Comparison of ENCODE assay signal across 8 cellular contexts in genomic region chr15:58932791-58933310, GRCh38. TPM values are rescaled to one million over a fixed set of nuclear protein-coding genes. Genes with fewer than 3 reads are reported as not detected.
DNase-seq lines count a peak whose midpoint lies in the region; ATAC-seq and TF ChIP-seq lines count a peak whose summit lies in the region.

No MANE protein-coding gene starts in this region.

- CTCF ChIA-PET in activated naive CD4-positive, alpha-beta T cell treated with anti-CD3 and anti-CD28 coated beads, Interleukin-2, amount 10 ng/mL, durations not matched to agents 7 days and 5 days (lab: Charles Lee) = no interaction called here
- CTCF ChIA-PET in OCI-LY7 (lab: Charles Lee; ENCODE audit: unreplicated experiment) = no interaction called here

- H2AFZ ChIP-seq in OCI-LY7 (ENCODE audit: low read length) = peak overlapping the region; percentile 69; the same call in 1 of the 2 replicates

- H3K9me3 ChIP-seq in OCI-LY7 (ENCODE audit: low read length) = no peaks in the 10 kb centered on the region
- no peaks in the 10 kb centered on the region for H3K9me3 ChIP-seq in transverse colon

- DNase-seq in activated naive CD4-positive, alpha-beta T cell treated with anti-CD3 and anti-CD28 coated beads, Interleukin-2, amount 10 ng/mL, durations not matched to agents 7 days and 5 days = no peak
- no peak for DNase-seq in activated naive CD4-positive, alpha-beta T cell (lab: John Stamatoyannopoulos, UW)
- DNase-seq in OCI-LY7 (ENCODE audit: low spot score) = no peak
- DNase-seq in dorsolateral prefrontal cortex = peak in 3 of 10 donors; percentile 30 to 52 (median 39)
- DNase-seq in memory B cell (ENCODE audit: low spot score in 2 of 2) = no peak
- DNase-seq in transverse colon = no peak
- no peak for DNase-seq in NCI-H1048 (lab: John Stamatoyannopoulos, UW)

- H3K4me3 Mint-ChIP-seq in activated naive CD4-positive, alpha-beta T cell treated with anti-CD3 and anti-CD28 coated beads, Interleukin-2, amount 10 ng/mL, durations not matched to agents 7 days and 5 days = peak overlapping the region; percentile 96
- H3K4me3 Mint-ChIP-seq in memory B cell = peak overlapping the region; percentile 100

- WGBS in transverse colon (ENCODE audit: low coverage in 1 of 2), 2 donors = 0% methylated on average over 4 to 40 of the region's 40 CpGs

- H3K36me3 ChIP-seq in OCI-LY7 (ENCODE audit: insufficient read depth, low read length) (peaks cover 30% of the 10 kb centered on the region), transverse colon (peaks cover 0 to 15% (median 4%) of the 10 kb centered on the region in 4 donors)

- H3K36me3 Mint-ChIP-seq in activated naive CD4-positive, alpha-beta T cell treated with anti-CD3 and anti-CD28 coated beads, Interleukin-2, amount 10 ng/mL, durations not matched to agents 7 days and 5 days = peaks cover 15% of the 10 kb centered on the region
- H3K36me3 Mint-ChIP-seq in memory B cell = no peaks in the 10 kb centered on the region

- H3K27ac ChIP-seq in OCI-LY7 (ENCODE audit: low read depth, low read length, poor library complexity, severe bottlenecking) (peak overlapping the region; percentile 92), dorsolateral prefrontal cortex (peak overlapping the region; percentile 93 to 100 (median 99)), transverse colon (peak overlapping the region; percentile 97 to 100 (median 100))

- in situ Hi-C loops in transverse colon (cut with MboI; ENCODE audit: low pct_ligation_motif_present in 1 of 4, low pct_unique_long_range_greater_than_20kb in 1 of 4, low sequenced_read_pairs in 3 of 4) = loop anchor here in 1 of 4 donors (25.0 kb wide), 1 partner anchor 96 kb away; no protein-coding TSS in a partner anchor

- POLR2A ChIA-PET in OCI-LY7 (lab: Charles Lee) = interaction anchor here (1.2 to 3.3 kb wide), 3 partner anchors 11 to 591 kb away, joined by 3 to 12 read pairs (median 3); no protein-coding TSS in a partner anchor

- peak overlapping the region; percentile 86 for H3K4me2 ChIP-seq in OCI-LY7 (ENCODE audit: low read length)

- TF ChIP-seq EP300 in transverse colon (IDR thresholded peaks at IDR 0.05; ENCODE audit: low read depth) = no peak

- ATAC-seq in HG02885 (IDR thresholded peaks at IDR 0.05; ENCODE audit: poor library complexity, unreplicated experiment) = peak; percentile 34
- no peak for ATAC-seq in memory B cell (ENCODE audit: low read depth)

- no peaks in the 10 kb centered on the region for H3K9me3 Mint-ChIP-seq in activated naive CD4-positive, alpha-beta T cell treated with anti-CD3 and anti-CD28 coated beads, Interleukin-2, amount 10 ng/mL, durations not matched to agents 7 days and 5 days
- no peaks in the 10 kb centered on the region for H3K9me3 Mint-ChIP-seq in memory B cell

- no peaks in the 10 kb centered on the region for H3K27me3 ChIP-seq in dorsolateral prefrontal cortex
- no peaks in the 10 kb centered on the region for H3K27me3 ChIP-seq in transverse colon

- no peak for TF ChIP-seq POLR2A in transverse colon (IDR thresholded peaks at IDR 0.05)

- H3K4me1 ChIP-seq in OCI-LY7 (ENCODE audit: insufficient read depth, low read length, poor library complexity, severe bottlenecking) (peaks cover 20% of the 10 kb centered on the region), transverse colon (peaks cover 12 to 32% (median 20%) of the 10 kb centered on the region in 4 donors)

- peaks cover 29% of the 10 kb centered on the region for H3K4me1 Mint-ChIP-seq in activated naive CD4-positive, alpha-beta T cell treated with anti-CD3 and anti-CD28 coated beads, Interleukin-2, amount 10 ng/mL, durations not matched to agents 7 days and 5 days
- peaks cover 3% of the 10 kb centered on the region for H3K4me1 Mint-ChIP-seq in memory B cell

- H3K9me2 ChIP-seq in OCI-LY7 (ENCODE audit: insufficient read depth, low read length) = no peaks in the 10 kb centered on the region

- peaks cover 48% of the 10 kb centered on the region for H3K79me2 ChIP-seq in OCI-LY7 (ENCODE audit: insufficient read depth, low read depth, low read length)

- H3K27me3 Mint-ChIP-seq in activated naive CD4-positive, alpha-beta T cell treated with anti-CD3 and anti-CD28 coated beads, Interleukin-2, amount 10 ng/mL, durations not matched to agents 7 days and 5 days = peaks cover 3% of the 10 kb centered on the region
- no peaks in the 10 kb centered on the region for H3K27me3 Mint-ChIP-seq in memory B cell

- TF ChIP-seq CTCF in OCI-LY7 (conservative IDR thresholded peaks at IDR 0.05; ENCODE audit: low read length) (no peak), dorsolateral prefrontal cortex (IDR thresholded peaks at IDR 0.05 in 54 of 56, conservative IDR thresholded peaks at IDR 0.05 in 2 of 56; ENCODE audit: low read depth in 1 of 56, partially characterized antibody in 56 of 56) (peak in 1 of 56 donors; percentile 5), transverse colon (IDR thresholded peaks at IDR 0.05) (no peak)

- H3K27ac Mint-ChIP-seq in activated naive CD4-positive, alpha-beta T cell treated with anti-CD3 and anti-CD28 coated beads, Interleukin-2, amount 10 ng/mL, durations not matched to agents 7 days and 5 days = peak overlapping the region; percentile 100
- peak overlapping the region; percentile 100 for H3K27ac Mint-ChIP-seq in memory B cell

- H4K20me1 ChIP-seq in OCI-LY7 (ENCODE audit: insufficient read depth, low read length) = 0 out of 2 replicates have a peak, but pooled peaks cover 8% of the 10 kb centered on the region

- intact Hi-C loops in OCI-LY7 (cut with micrococcal nuclease; ENCODE audit: unreplicated experiment) = loop anchor here (2.0 to 10.0 kb wide), 4 partner anchors 46 to 756 kb away; partner anchors contain the start of genes ADAM10, BNIP2 and MINDY2
- intact Hi-C loops in dorsolateral prefrontal cortex (cut with DNase I) = loop anchor here (1.0 to 10.0 kb wide), 4 partner anchors 162 to 708 kb away; partner anchors contain the start of gene MINDY2 (in 2 of the 2)
- intact Hi-C loops in transverse colon (cut with DNase I; ENCODE audit: low total_unique reads) = loop anchor here (1.0 kb wide), 1 partner anchor 162 kb away; the partner anchor contains the start of gene MINDY2

- BruUV-seq in OCI-LY7 (replicated peaks; lab: Mats Ljungman, UMichigan) = no TSS peak

- H3K4me3 ChIP-seq in OCI-LY7 (ENCODE audit: low read depth, low read length, poor library complexity, severe bottlenecking) (peak overlapping the region; percentile 77), dorsolateral prefrontal cortex (peak overlapping the region; percentile 53 to 97 (median 82)), transverse colon (peak overlapping the region; percentile 74 to 96 (median 88))

RNA-seq across cellular contexts. Expression of gene SLTM, which starts 0.6 kb away (rescaled TPM):
- 103 and 158 TPM in 2 replicates for total RNA-seq in OCI-LY7 (2014; rRNA removed; shearing (Covaris generic))
- total RNA-seq in OCI-LY7 (2022) (121 and 129 TPM in 2 replicates), dorsolateral prefrontal cortex (100 to 1,000 TPM in 31 of 120 experiments, 10 to 100 TPM in 89; 60.6 to 122 (median 90.8) TPM), transverse colon (100 to 1,000 TPM in 3 of 4 donors, 10 to 100 TPM in 1; 91.9 to 447 (median 143) TPM)

RNA-seq across cellular contexts. Expression of gene RNF111, which starts 54.6 kb away (rescaled TPM):
- total RNA-seq in OCI-LY7 (2014; rRNA removed; shearing (Covaris generic)) = 19.2 and 20.4 TPM in 2 replicates
- 41.6 and 42.7 TPM in 2 replicates for total RNA-seq in OCI-LY7 (2022)
- total RNA-seq in dorsolateral prefrontal cortex = 10 to 100 TPM; 46.8 to 85.1 (median 63.3) TPM
- 10 to 100 TPM; 16.1 to 93.1 (median 25.3) TPM for total RNA-seq in transverse colon
